In the genomic region with DNA sequence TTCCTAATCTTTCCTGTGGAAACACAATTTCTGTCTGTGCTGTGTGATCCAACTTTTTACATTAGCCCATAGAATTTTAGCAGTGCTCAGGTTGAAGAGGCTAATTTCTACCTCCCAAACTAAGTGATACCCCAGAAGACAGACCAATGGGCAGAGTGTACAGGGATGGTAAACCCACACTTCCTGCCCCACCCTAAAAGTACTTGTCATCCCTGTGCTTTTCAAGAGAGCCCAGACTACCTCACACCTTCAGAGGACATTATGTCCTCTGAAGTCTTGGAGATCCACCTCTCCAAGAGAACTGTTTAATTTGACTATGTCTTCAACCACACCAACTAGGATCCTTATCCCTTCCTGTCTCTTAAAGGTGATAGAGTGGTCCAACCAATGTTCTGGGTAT, we compare ENCODE assay signal across 20 cellular contexts.
DNase-seq lines count a peak whose midpoint lies in the region; ATAC-seq and TF ChIP-seq lines count a peak whose summit lies in the region.
"Had no signal": no experiment of that assay in that cellular context is flagged by ENCODE, and none has a peak within 500 bp of the region (broad histone marks: within the 10 kb centered on the region; RNA-seq: fewer than 3 reads in every experiment).

No MANE protein-coding gene starts in this region.

- H3K23ac ChIP-seq in neuronal stem cell (ENCODE audit: low read depth, low read length, poor library complexity) = no peak overlapping the region

- H3K27ac ChIP-seq in mammary epithelial cell (ENCODE audit: insufficient read depth, low read depth, low read length) (no peak overlapping the region), neuronal stem cell (replicated peaks; ENCODE audit: low read length) (no peak overlapping the region)
- H3K27ac ChIP-seq: 22Rv1, BLaER1, C4-2B, GM23248 had no signal

- H3K9ac ChIP-seq in mammary epithelial cell (ENCODE audit: insufficient read depth, low read length) (no peak overlapping the region), neuronal stem cell (ENCODE audit: low read depth, low read length, poor library complexity) (no peak overlapping the region)
- H3K9ac ChIP-seq: BLaER1, GM23248 had no signal

- intact Hi-C loops in mammary epithelial cell (cut with micrococcal nuclease) = loop anchor here (1.0 kb wide), 1 partner anchor 163 kb away; no protein-coding TSS in a partner anchor
- intact Hi-C loops in activated naive CD4-positive, alpha-beta T cell treated with anti-CD3 and anti-CD28 coated beads for 36 hours (cut with micrococcal nuclease) = loop anchor here (1.0 to 5.0 kb wide), 4 partner anchors 86 to 641 kb away; no protein-coding TSS in a partner anchor

- H2BK12ac ChIP-seq in neuronal stem cell (ENCODE audit: low read length) = no peak overlapping the region

- no peak overlapping the region for H3K4ac ChIP-seq in neuronal stem cell (ENCODE audit: low read length)

- H2BK15ac ChIP-seq in neuronal stem cell (ENCODE audit: low read length) = no peak overlapping the region

- H4K91ac ChIP-seq in neuronal stem cell (ENCODE audit: low read depth, low read length, poor library complexity) = no peak overlapping the region

- CTCF ChIA-PET in mammary epithelial cell (lab: Charles Lee; ENCODE audit: low non-redundant PET) = no interaction called here
- CTCF ChIA-PET in activated naive CD4-positive, alpha-beta T cell treated with anti-CD3 and anti-CD28 coated beads for 36 hours (lab: Charles Lee) = interaction anchor here (0.7 to 2.1 kb wide), 3 partner anchors 161 to 165 kb away, joined by 3 to 10 read pairs (median 3); no protein-coding TSS in a partner anchor

- peaks cover 14% of the 10 kb centered on the region for H3K4me1 Mint-ChIP-seq in T-helper 1 cell treated with Interleukin-12 subunit alpha and Interleukin-12 subunit beta and Interleukin-4 antibody, amounts not matched to agents 30 μg/mL and 1 μg/mL, for 36 hours (ENCODE audit: low read depth)
- peaks cover 7% of the 10 kb centered on the region for H3K4me1 Mint-ChIP-seq in activated naive CD8-positive, alpha-beta T cell treated with anti-CD3 and anti-CD28 coated beads, Interleukin-2, amount 10 ng/mL, durations not matched to agents 7 days and 5 days
- peaks cover 3% of the 10 kb centered on the region for H3K4me1 Mint-ChIP-seq in activated naive CD8-positive, alpha-beta T cell treated with anti-CD3 and anti-CD28 coated beads for 36 hours
- peaks cover 7% of the 10 kb centered on the region for H3K4me1 Mint-ChIP-seq in activated naive CD4-positive, alpha-beta T cell treated with anti-CD3 and anti-CD28 coated beads for 36 hours (ENCODE audit: low read depth)

- H4K20me1 ChIP-seq in mammary epithelial cell (ENCODE audit: insufficient read depth, low read length) = no peaks in the 10 kb centered on the region
- H4K20me1 ChIP-seq: BLaER1 had no signal

- no peaks in the 10 kb centered on the region for H3K36me3 Mint-ChIP-seq in T-helper 1 cell treated with Interleukin-12 subunit alpha and Interleukin-12 subunit beta and Interleukin-4 antibody, amounts not matched to agents 30 μg/mL and 1 μg/mL, for 36 hours (ENCODE audit: low read depth)
- peaks cover 3% of the 10 kb centered on the region for H3K36me3 Mint-ChIP-seq in activated naive CD8-positive, alpha-beta T cell treated with anti-CD3 and anti-CD28 coated beads, Interleukin-2, amount 10 ng/mL, durations not matched to agents 7 days and 5 days
- H3K36me3 Mint-ChIP-seq in activated naive CD8-positive, alpha-beta T cell treated with anti-CD3 and anti-CD28 coated beads for 36 hours = no peaks in the 10 kb centered on the region
- no peaks in the 10 kb centered on the region for H3K36me3 Mint-ChIP-seq in activated naive CD4-positive, alpha-beta T cell treated with anti-CD3 and anti-CD28 coated beads for 36 hours (ENCODE audit: low read depth)
- H3K36me3 Mint-ChIP-seq: CD4-positive, CD25-positive, alpha-beta regulatory T cell; CD8-positive, alpha-beta T cell had no signal

- no peak overlapping the region for H3K4me3 Mint-ChIP-seq in T-helper 1 cell treated with Interleukin-12 subunit alpha and Interleukin-12 subunit beta and Interleukin-4 antibody, amounts not matched to agents 30 μg/mL and 1 μg/mL, for 36 hours
- no peak overlapping the region for H3K4me3 Mint-ChIP-seq in activated naive CD8-positive, alpha-beta T cell treated with anti-CD3 and anti-CD28 coated beads, Interleukin-2, amount 10 ng/mL, durations not matched to agents 7 days and 5 days
- no peak overlapping the region for H3K4me3 Mint-ChIP-seq in activated naive CD8-positive, alpha-beta T cell treated with anti-CD3 and anti-CD28 coated beads for 36 hours
- H3K4me3 Mint-ChIP-seq in activated naive CD4-positive, alpha-beta T cell treated with anti-CD3 and anti-CD28 coated beads for 36 hours = no peak overlapping the region
- H3K4me3 Mint-ChIP-seq: B cell; CD4-positive, CD25-positive, alpha-beta regulatory T cell; CD8-positive, alpha-beta T cell had no signal

- no peak for TF ChIP-seq CTCF in mammary epithelial cell (conservative IDR thresholded peaks at IDR 0.05 in 1 of 2, IDR thresholded peaks at IDR 0.05 in 1 of 2; ENCODE audit: extremely low read depth in 1 of 2, insufficient read depth in 1 of 2, low read depth in 1 of 2, low read length in 2 of 2)

- H3K18ac ChIP-seq in neuronal stem cell (ENCODE audit: low read length) = no peak overlapping the region

- DNase-seq in T-helper 1 cell (no peak), mammary epithelial cell (peak; percentile 28), neuronal stem cell (ENCODE audit: low spot score) (no peak), NCI-H1092 treated with DMSO at 0.1 percent for 48 hours (lab: John Stamatoyannopoulos, UW) (no peak)
- DNase-seq in activated naive CD8-positive, alpha-beta T cell treated with anti-CD3 and anti-CD28 coated beads, Interleukin-2, amount 10 ng/mL, durations not matched to agents 7 days and 5 days = no peak
- DNase-seq in activated naive CD8-positive, alpha-beta T cell treated with anti-CD3 and anti-CD28 coated beads for 36 hours = no peak
- no peak for DNase-seq in activated naive CD4-positive, alpha-beta T cell treated with anti-CD3 and anti-CD28 coated beads for 36 hours
- DNase-seq: Caco-2; CD8-positive, alpha-beta T cell; DMS153; DND-41; GM23248; H7; HCEC 1CT had no signal

- H3K4me2 ChIP-seq in mammary epithelial cell (ENCODE audit: insufficient read depth, low read depth, low read length) = peak overlapping the region; percentile 15
- H3K4me2 ChIP-seq in neuronal stem cell (ENCODE audit: insufficient read depth, low read length, poor library complexity, severe bottlenecking) = no peak overlapping the region
- H3K4me2 ChIP-seq: BLaER1 had no signal

- H3K79me1 ChIP-seq in neuronal stem cell (ENCODE audit: low read depth, low read length) = no peaks in the 10 kb centered on the region

- in situ Hi-C loops in mammary epithelial cell (cut with MboI; ENCODE audit: low sequenced_read_pairs in 2 of 2) = no loop called here

- BruUV-seq in mammary epithelial cell (replicated peaks; lab: Mats Ljungman, UMichigan) = no TSS peak

- H3K27me3 Mint-ChIP-seq in T-helper 1 cell treated with Interleukin-12 subunit alpha and Interleukin-12 subunit beta and Interleukin-4 antibody, amounts not matched to agents 30 μg/mL and 1 μg/mL, for 36 hours (ENCODE audit: low read depth) = peaks cover 10% of the 10 kb centered on the region
- H3K27me3 Mint-ChIP-seq in activated naive CD8-positive, alpha-beta T cell treated with anti-CD3 and anti-CD28 coated beads, Interleukin-2, amount 10 ng/mL, durations not matched to agents 7 days and 5 days = peaks cover 9% of the 10 kb centered on the region
- H3K27me3 Mint-ChIP-seq in activated naive CD8-positive, alpha-beta T cell treated with anti-CD3 and anti-CD28 coated beads for 36 hours = no peaks in the 10 kb centered on the region
- no peaks in the 10 kb centered on the region for H3K27me3 Mint-ChIP-seq in activated naive CD4-positive, alpha-beta T cell treated with anti-CD3 and anti-CD28 coated beads for 36 hours (ENCODE audit: low read depth)

- POLR2A ChIA-PET in activated naive CD8-positive, alpha-beta T cell treated with anti-CD3 and anti-CD28 coated beads, Interleukin-2, amount 10 ng/mL, durations not matched to agents 7 days and 5 days (lab: Charles Lee) = no interaction called here

- no peak overlapping the region for H2BK5ac ChIP-seq in neuronal stem cell (ENCODE audit: low read length)

- H3K4me1 ChIP-seq in mammary epithelial cell (ENCODE audit: insufficient read depth, low read length) (peaks cover 21% of the 10 kb centered on the region), neuronal stem cell (ENCODE audit: control insufficient read depth in 2 of 2, insufficient read depth in 1 of 2, low read depth in 1 of 2, low read length in 2 of 2) (peaks cover 0 to 2% of the 10 kb centered on the region in 2 donors)
- H3K4me1 ChIP-seq: BLaER1, Caco-2 had no signal

- dilution Hi-C loops in mammary epithelial cell (cut with HindIII; ENCODE audit: low sequenced_read_pairs) = no loop called here

- H3K9me3 Mint-ChIP-seq in T-helper 1 cell treated with Interleukin-12 subunit alpha and Interleukin-12 subunit beta and Interleukin-4 antibody, amounts not matched to agents 30 μg/mL and 1 μg/mL, for 36 hours = peaks cover 11% of the 10 kb centered on the region
- H3K9me3 Mint-ChIP-seq in activated naive CD8-positive, alpha-beta T cell treated with anti-CD3 and anti-CD28 coated beads, Interleukin-2, amount 10 ng/mL, durations not matched to agents 7 days and 5 days = peaks cover 8% of the 10 kb centered on the region
- H3K9me3 Mint-ChIP-seq in activated naive CD8-positive, alpha-beta T cell treated with anti-CD3 and anti-CD28 coated beads for 36 hours = peaks cover 14% of the 10 kb centered on the region
- H3K9me3 Mint-ChIP-seq in activated naive CD4-positive, alpha-beta T cell treated with anti-CD3 and anti-CD28 coated beads for 36 hours = peaks cover 13% of the 10 kb centered on the region

- H3K27ac Mint-ChIP-seq in T-helper 1 cell treated with Interleukin-12 subunit alpha and Interleukin-12 subunit beta and Interleukin-4 antibody, amounts not matched to agents 30 μg/mL and 1 μg/mL, for 36 hours = peak overlapping the region; percentile 4
- H3K27ac Mint-ChIP-seq in activated naive CD8-positive, alpha-beta T cell treated with anti-CD3 and anti-CD28 coated beads, Interleukin-2, amount 10 ng/mL, durations not matched to agents 7 days and 5 days = no peak overlapping the region
- H3K27ac Mint-ChIP-seq in activated naive CD8-positive, alpha-beta T cell treated with anti-CD3 and anti-CD28 coated beads for 36 hours = no peak overlapping the region
- H3K27ac Mint-ChIP-seq in activated naive CD4-positive, alpha-beta T cell treated with anti-CD3 and anti-CD28 coated beads for 36 hours = no peak overlapping the region
- H3K27ac Mint-ChIP-seq: B cell; CD8-positive, alpha-beta T cell had no signal

- H3K4me3 ChIP-seq in mammary epithelial cell (replicated peaks in 1 of 3; ENCODE audit: insufficient read depth in 1 of 3, low read depth in 2 of 3, low read length in 3 of 3) (no peak overlapping the region), neuronal stem cell (ENCODE audit: low read length in 2 of 2) (no peak overlapping the region)
- H3K4me3 ChIP-seq: BLaER1, GM23248 had no signal

- ATAC-seq in activated naive CD8-positive, alpha-beta T cell treated with anti-CD3 and anti-CD28 coated beads, Interleukin-2, amount 10 ng/mL, durations not matched to agents 7 days and 5 days (ENCODE audit: low read depth) = peak; percentile 63
- ATAC-seq: CD8-positive, alpha-beta T cell had no signal

- no peak overlapping the region for H2AK5ac ChIP-seq in neuronal stem cell (ENCODE audit: low read depth, low read length)

- no peaks in the 10 kb centered on the region for H3K27me3 ChIP-seq in mammary epithelial cell (ENCODE audit: insufficient read depth, low read length)
- no peaks in the 10 kb centered on the region for H3K27me3 ChIP-seq in neuronal stem cell (ENCODE audit: control insufficient read depth in 3 of 3, insufficient read depth in 3 of 3, low read depth in 1 of 3, low read length in 3 of 3)
- H3K27me3 ChIP-seq: BLaER1 had no signal

- H3K9me3 ChIP-seq in mammary epithelial cell (replicated peaks; ENCODE audit: insufficient read depth, low read length) (peaks cover 7% of the 10 kb centered on the region), neuronal stem cell (replicated peaks in 1 of 2; ENCODE audit: control insufficient read depth in 2 of 2, insufficient read depth in 1 of 2, low read depth in 1 of 2, low read length in 2 of 2) (peaks cover 2 to 3% of the 10 kb centered on the region in 2 donors)

- no peak overlapping the region for H2BK120ac ChIP-seq in neuronal stem cell (ENCODE audit: low read depth, low read length)

- H2AFZ ChIP-seq in mammary epithelial cell (ENCODE audit: low read depth, low read length) (peak overlapping the region; percentile 44), neuronal stem cell (ENCODE audit: low read length) (peak overlapping the region; percentile 68)
- H2AFZ ChIP-seq: GM23248 had no signal

- no peaks in the 10 kb centered on the region for H3K79me2 ChIP-seq in mammary epithelial cell (ENCODE audit: insufficient read depth, low read length)

- H3K36me3 ChIP-seq in mammary epithelial cell (ENCODE audit: insufficient read depth, low read length) = no peaks in the 10 kb centered on the region
- no peaks in the 10 kb centered on the region for H3K36me3 ChIP-seq in neuronal stem cell (replicated peaks in 1 of 2; ENCODE audit: control insufficient read depth in 2 of 2, insufficient read depth in 2 of 2, low read length in 2 of 2)
- H3K36me3 ChIP-seq: BLaER1 had no signal

- H3K14ac ChIP-seq in neuronal stem cell (ENCODE audit: low read length) = no peak overlapping the region

- H4K8ac ChIP-seq in neuronal stem cell (ENCODE audit: low read depth, low read length) = no peak overlapping the region
